ENCODE assay signal across 1 cellular context in genomic region chr3:177816667-177817208, GRCh38.
A peak's percentile ranks its signal among the peaks of the same experiment; 100 is the strongest.
TF ChIP-seq lines count a peak whose summit lies in the region.

No MANE protein-coding gene starts in this region.

TF ChIP-seq in HCT116, 20 proteins besides CTCF, POLR2A, EP300 and RAD21 (continued from another document):
- TF ChIP-seq ZBTB33 (IDR thresholded peaks at IDR 0.05; ENCODE audit: extremely low read depth, insufficient replicate concordance, low read length) (no peak), MAX (IDR thresholded peaks at IDR 0.05) (peak; percentile 36), YY1 (IDR thresholded peaks at IDR 0.05; ENCODE audit: extremely low read depth, insufficient replicate concordance, low read depth, low read length) (no peak), SP1 (IDR thresholded peaks at IDR 0.05; ENCODE audit: low read depth) (0 out of 2 replicates have a peak, but pooled peaks have one; percentile 21), EGR1 (IDR thresholded peaks at IDR 0.05; ENCODE audit: low read depth) (no peak), FOSL1 (IDR thresholded peaks at IDR 0.05; ENCODE audit: low read depth) (peak; percentile 46), ZNF274 (IDR thresholded peaks at IDR 0.05; ENCODE audit: low read depth, low read length) (no peak), ATF3 (IDR thresholded peaks at IDR 0.05) (no peak), TCF7L2 (IDR thresholded peaks at IDR 0.05; ENCODE audit: borderline replicate concordance, extremely low read depth, insufficient read depth, insufficient read length) (no peak), CEBPB (IDR thresholded peaks at IDR 0.05; ENCODE audit: low read depth) (peak; percentile 48), ELF1 (IDR thresholded peaks at IDR 0.05; ENCODE audit: borderline replicate concordance, low read depth) (no peak), SIN3A (IDR thresholded peaks at IDR 0.05; ENCODE audit: low read depth) (no peak), POLR2AphosphoS5 (IDR thresholded peaks at IDR 0.05; ENCODE audit: low read depth, low read length) (peak; percentile 24; the same call in 1 of the 2 replicates), CBX3 (IDR thresholded peaks at IDR 0.05; ENCODE audit: low read depth) (peak; percentile 79), SRF (IDR thresholded peaks at IDR 0.05; ENCODE audit: low read depth) (no peak), EZH2phosphoT487 (IDR thresholded peaks at IDR 0.05; ENCODE audit: borderline replicate concordance) (no peak), JUND (IDR thresholded peaks at IDR 0.05) (peak; percentile 44)
TF ChIP-seq in HCT116: peak in this region for 7.
